8 cellular contexts compared by ENCODE assay signal in genomic region chr15:43134157-43134637, GRCh38. TPM values are rescaled to one million over a fixed set of nuclear protein-coding genes. Genes with fewer than 3 reads are reported as not detected.
A peak's percentile ranks its signal among the peaks of the same experiment; 100 is the strongest.
DNase-seq lines count a peak whose midpoint lies in the region; ATAC-seq and TF ChIP-seq lines count a peak whose summit lies in the region.

No MANE protein-coding gene starts in this region.

- no peaks in the 10 kb centered on the region for H3K27me3 ChIP-seq in right atrium auricular region

- TF ChIP-seq CTCF in GM12865 (IDR thresholded peaks at IDR 0.05; ENCODE audit: insufficient read depth, low read depth, low read length, missing control alignments) (no peak), right atrium auricular region (IDR thresholded peaks at IDR 0.05) (no peak)

- ATAC-seq in HG02973 (IDR thresholded peaks at IDR 0.05; ENCODE audit: unreplicated experiment): peak; percentile 9
- ATAC-seq in activated T-cell treated with anti-CD3 and anti-CD28 coated beads, Interleukin-2, amount 50 U/mL, for 72 hours (replicated peaks in 1 of 2): peak; percentile 14 to 35

- H3K36me3 Mint-ChIP-seq in activated T-cell treated with anti-CD3 and anti-CD28 coated beads, Interleukin-2, amount 50 U/mL, for 72 hours (ENCODE audit: insufficient read depth in 2 of 2): peaks cover 6% of the 10 kb centered on the region in 2 donors

- peaks cover 6% of the 10 kb centered on the region for H3K27me3 Mint-ChIP-seq in activated T-cell treated with anti-CD3 and anti-CD28 coated beads, Interleukin-2, amount 50 U/mL, for 72 hours (ENCODE audit: low read depth)

- peak overlapping the region; percentile 91 to 96 for H3K4me3 Mint-ChIP-seq in activated T-cell treated with anti-CD3 and anti-CD28 coated beads, Interleukin-2, amount 50 U/mL, for 72 hours

- H3K4me3 ChIP-seq in GM12865 (ENCODE audit: low read depth, low read length) (peak overlapping the region; percentile 97), right atrium auricular region (peak overlapping the region; percentile 78 to 81), skeletal muscle cell (ENCODE audit: low read depth, low read length) (peak overlapping the region; percentile 71)

- no peaks in the 10 kb centered on the region for H3K9me3 Mint-ChIP-seq in activated T-cell treated with anti-CD3 and anti-CD28 coated beads, Interleukin-2, amount 50 U/mL, for 72 hours

- peaks cover 21% of the 10 kb centered on the region for H3K4me1 Mint-ChIP-seq in activated T-cell treated with anti-CD3 and anti-CD28 coated beads, Interleukin-2, amount 50 U/mL, for 72 hours (ENCODE audit: low read depth)

- peak overlapping the region; percentile 86 for H3K27ac Mint-ChIP-seq in activated T-cell treated with anti-CD3 and anti-CD28 coated beads, Interleukin-2, amount 50 U/mL, for 72 hours

- H3K27ac ChIP-seq in right atrium auricular region: peak overlapping the region; percentile 80 to 81

- DNase-seq in GM12865 (ENCODE audit: low read depth) (peak; percentile 23), right atrium auricular region (ENCODE audit: low spot score) (no peak), skeletal muscle cell (ENCODE audit: low read depth) (no peak), NCI-H2227 (lab: John Stamatoyannopoulos, UW; ENCODE audit: unreplicated experiment) (no peak), Kasumi-1 (lab: John Stamatoyannopoulos, UW) (no peak), glomerular visceral epithelial cell (ENCODE audit: extremely low spot score) (no peak)
- peak; percentile 14 to 28 for DNase-seq in activated T-cell treated with anti-CD3 and anti-CD28 coated beads, Interleukin-2, amount 50 U/mL, for 72 hours

- no peaks in the 10 kb centered on the region for H3K9me3 ChIP-seq in right atrium auricular region

- peaks cover 0 to 17% of the 10 kb centered on the region in 2 donors for H3K4me1 ChIP-seq in right atrium auricular region

- peaks cover 21% of the 10 kb centered on the region for H3K36me3 ChIP-seq in right atrium auricular region

RNA-seq across cellular contexts. Expression of gene TMEM62, which starts 0.8 kb away (rescaled TPM):
- 10 to 100 TPM; 17.1 to 19.2 TPM for total RNA-seq in activated T-cell treated with anti-CD3 and anti-CD28 coated beads, Interleukin-2, amount 50 U/mL, for 72 hours
- total RNA-seq in right atrium auricular region: 10 to 100 TPM; 11.3 TPM

RNA-seq across cellular contexts. Expression of gene UBR1, which starts 28.4 kb away (rescaled TPM):
- 10 to 100 TPM; 33.1 to 37.5 TPM for total RNA-seq in activated T-cell treated with anti-CD3 and anti-CD28 coated beads, Interleukin-2, amount 50 U/mL, for 72 hours
- 10 to 100 TPM; 20.0 to 21.0 TPM for total RNA-seq in right atrium auricular region

RNA-seq across cellular contexts. Expression of gene CCNDBP1, which starts 51.0 kb away (rescaled TPM):
- total RNA-seq in activated T-cell treated with anti-CD3 and anti-CD28 coated beads, Interleukin-2, amount 50 U/mL, for 72 hours: 10 to 100 TPM; 90.9 to 97.6 TPM
- 10 to 100 TPM; 50.9 to 60.1 TPM for total RNA-seq in right atrium auricular region

Comparison
In these comparisons a context has a peak if more than half of its experiments do, and no peak if none do; other contexts are left out.
1. DNase-seq: peak in GM12865 (single experiment) and activated T-cell treated with anti-CD3 and anti-CD28 coated beads, Interleukin-2, amount 50 U/mL, for 72 hours (2 of 2); none in right atrium auricular region (single experiment), skeletal muscle cell (single experiment), NCI-H2227 (single experiment), Kasumi-1 (0 of 2) and glomerular visceral epithelial cell (single experiment).
2. Peak in every context shown above with its lines, with median percentiles within 50 percentile points of each other: H3K4me3 ChIP-seq.